ENCODE assay signal across 8 cellular contexts in the genomic region with DNA sequence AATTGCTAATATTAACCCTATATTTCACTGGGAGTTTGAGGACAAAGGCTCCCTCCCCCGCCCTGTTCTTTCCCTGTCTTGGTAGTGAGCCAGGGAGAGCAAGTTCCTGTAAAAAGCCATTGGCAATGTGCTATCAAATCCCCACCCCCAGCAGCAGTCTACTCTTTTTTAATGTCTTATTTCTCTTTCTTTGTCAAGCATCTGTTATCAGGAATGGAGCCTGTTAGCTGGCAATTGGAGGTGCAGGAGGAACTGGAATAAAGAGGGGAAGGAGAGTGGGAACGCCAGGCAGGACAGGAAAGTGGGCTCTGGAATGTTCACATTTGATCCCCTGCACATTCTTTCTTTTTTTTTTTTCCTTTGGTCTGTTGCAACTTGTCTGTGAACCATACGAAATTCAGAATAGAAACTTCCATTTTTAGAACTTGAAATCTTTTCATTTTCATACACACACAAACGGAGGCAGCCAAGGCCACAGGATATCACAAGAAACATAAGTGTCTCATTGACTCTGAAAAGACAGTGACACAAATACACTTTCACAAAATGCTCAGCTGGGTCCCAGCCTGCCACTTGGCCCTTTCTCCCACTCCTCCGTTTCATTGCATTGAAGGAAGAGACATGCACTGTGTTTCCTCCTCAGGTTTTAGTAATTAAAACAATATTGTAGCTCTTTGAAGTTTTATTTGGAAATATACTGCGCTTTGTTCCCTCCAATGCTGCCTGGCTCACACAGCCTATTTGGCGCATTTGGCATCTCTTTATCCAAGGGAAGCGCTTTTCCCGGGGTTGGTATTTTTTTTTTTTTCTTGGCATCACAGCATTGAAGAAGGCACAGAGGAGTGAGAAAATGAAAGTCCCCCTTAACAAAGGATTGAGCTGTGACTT.
DNase-seq lines count a peak whose midpoint lies in the region; ATAC-seq and TF ChIP-seq lines count a peak whose summit lies in the region.

No MANE protein-coding gene starts in this region.

- H3K27ac Mint-ChIP-seq in osteocyte (ENCODE audit: unreplicated experiment), result peak overlapping the region; percentile 99

- H3K4me1 Mint-ChIP-seq in osteocyte (ENCODE audit: unreplicated experiment), result peaks cover 61% of the 10 kb centered on the region

- no peaks in the 10 kb centered on the region for H3K9me3 Mint-ChIP-seq in osteocyte (ENCODE audit: unreplicated experiment)

- no peaks in the 10 kb centered on the region for H3K27me3 Mint-ChIP-seq in osteocyte (ENCODE audit: unreplicated experiment)

- H3K36me3 Mint-ChIP-seq in osteocyte (ENCODE audit: unreplicated experiment), result no peaks in the 10 kb centered on the region

- ATAC-seq in GM18861 (IDR thresholded peaks at IDR 0.05; ENCODE audit: unreplicated experiment) (peak; percentile 40), HG02840 (IDR thresholded peaks at IDR 0.05; ENCODE audit: low FRiP score, unreplicated experiment) (peak; percentile 46)

- TF ChIP-seq CTCF in epithelial cell of esophagus (IDR thresholded peaks at IDR 0.05; ENCODE audit: insufficient read depth, low read depth, low read length, missing control alignments) (no peak), osteocyte (IDR thresholded peaks at IDR 0.05) (no peak)

- DNase-seq in NCI-H2227 treated with DMSO at 0.1 percent for 48 hours (lab: John Stamatoyannopoulos, UW), result peak; percentile 47
- peak; percentile 62 for DNase-seq in epithelial cell of esophagus (ENCODE audit: low read depth)
- DNase-seq in osteocyte (ENCODE audit: extremely low spot score, unreplicated experiment), result no peak
- no peak for DNase-seq in T-helper 9 cell
- DNase-seq in stimulated activated CD4-positive, alpha-beta T cell treated with anti-CD3 and anti-CD28 coated beads, Interleukin-2, amount 100 ng/mL, for 48 hours, result no peak
- DNase-seq in 8988T, result no peak

- H3K4me3 ChIP-seq in epithelial cell of esophagus (ENCODE audit: low read length), result no peak overlapping the region

- peak overlapping the region; percentile 41 for H3K4me3 Mint-ChIP-seq in osteocyte (ENCODE audit: unreplicated experiment)

Comparison
In these comparisons a context has a peak if more than half of its experiments do, and no peak if none do; other contexts are left out.
1. DNase-seq: peak in NCI-H2227 treated with DMSO at 0.1 percent for 48 hours (single experiment) and epithelial cell of esophagus (single experiment); none in osteocyte (single experiment), T-helper 9 cell (single experiment), stimulated activated CD4-positive, alpha-beta T cell treated with anti-CD3 and anti-CD28 coated beads, Interleukin-2, amount 100 ng/mL, for 48 hours (0 of 2) and 8988T (single experiment).